Comparison of ENCODE assay signal across 10 cellular contexts in genomic region chr10:110426294-110427153, GRCh38.
DNase-seq lines count a peak whose midpoint lies in the region; ATAC-seq and TF ChIP-seq lines count a peak whose summit lies in the region.
"Had no signal": no experiment of that assay in that cellular context is flagged by ENCODE, and none has a peak within 500 bp of the region (broad histone marks: within the 10 kb centered on the region; RNA-seq: fewer than 3 reads in every experiment).

No MANE protein-coding gene starts in this region.

- no peaks in the 10 kb centered on the region for H3K36me3 Mint-ChIP-seq in GM23338 (ENCODE audit: low read depth)
- no peaks in the 10 kb centered on the region for H3K36me3 Mint-ChIP-seq in activated naive CD8-positive, alpha-beta T cell
- no peaks in the 10 kb centered on the region for H3K36me3 Mint-ChIP-seq in CD4-positive, alpha-beta memory T cell

- DNase-seq in GM23338 (ENCODE audit: low spot score) (no peak), SK-N-DZ (ENCODE audit: low spot score) (no peak), iPS-NIHi7 (ENCODE audit: extremely low spot score) (no peak)
- DNase-seq in CD4-positive, alpha-beta memory T cell, result no peak
- DNase-seq: NCI-H1105, right lobe of liver had no signal

- peak overlapping the region; percentile 71 for H2AFZ ChIP-seq in ACC112 (ENCODE audit: low read length, unreplicated experiment)
- H2AFZ ChIP-seq in GM23338, result 0 out of 2 replicates have a peak overlapping the region, but pooled peaks have one; percentile 56

- no peaks in the 10 kb centered on the region for H4K20me1 ChIP-seq in GM23338 (replicated peaks; ENCODE audit: insufficient read depth)

- no peaks in the 10 kb centered on the region for H3K9me3 Mint-ChIP-seq in GM23338
- no peaks in the 10 kb centered on the region for H3K9me3 Mint-ChIP-seq in activated naive CD8-positive, alpha-beta T cell (ENCODE audit: low read depth)
- no peaks in the 10 kb centered on the region for H3K9me3 Mint-ChIP-seq in CD4-positive, alpha-beta memory T cell

- H3K9me3 ChIP-seq in CD4-positive, alpha-beta memory T cell (ENCODE audit: control insufficient read depth in 1 of 2, low read length in 2 of 2), result no peaks in the 10 kb centered on the region
- H3K9me3 ChIP-seq: right lobe of liver had no signal

- H3K27me3 ChIP-seq in ACC112 (ENCODE audit: insufficient read depth, low read length) (no peaks in the 10 kb centered on the region), GM23338 (ENCODE audit: insufficient read depth) (no peaks in the 10 kb centered on the region), layer of hippocampus (ENCODE audit: control insufficient read depth, insufficient read depth, low read length) (no peaks in the 10 kb centered on the region)
- H3K27me3 ChIP-seq in CD4-positive, alpha-beta memory T cell (ENCODE audit: insufficient read depth, low read length), result no peaks in the 10 kb centered on the region
- H3K27me3 ChIP-seq: right lobe of liver had no signal

- no peaks in the 10 kb centered on the region for H3F3A ChIP-seq in GM23338 (replicated peaks; ENCODE audit: low read depth)

- H3K36me3 ChIP-seq in ACC112 (ENCODE audit: insufficient read depth, low read length) (no peaks in the 10 kb centered on the region), GM23338 (ENCODE audit: insufficient read depth) (no peaks in the 10 kb centered on the region)
- no peaks in the 10 kb centered on the region for H3K36me3 ChIP-seq in CD4-positive, alpha-beta memory T cell (ENCODE audit: insufficient read depth, low read length)
- H3K36me3 ChIP-seq: right lobe of liver had no signal

- no peak overlapping the region; the same call in 1 of the 2 replicates for H3K27ac Mint-ChIP-seq in GM23338
- H3K27ac Mint-ChIP-seq in activated naive CD8-positive, alpha-beta T cell, result peak overlapping the region; percentile 89
- no peak overlapping the region for H3K27ac Mint-ChIP-seq in CD4-positive, alpha-beta memory T cell

- peaks cover 27% of the 10 kb centered on the region for H3K4me1 Mint-ChIP-seq in GM23338
- H3K4me1 Mint-ChIP-seq in activated naive CD8-positive, alpha-beta T cell (ENCODE audit: low read depth), result peaks cover 16% of the 10 kb centered on the region
- peaks cover 3 to 12% (median 6%) of the 10 kb centered on the region in 4 donors for H3K4me1 Mint-ChIP-seq in CD4-positive, alpha-beta memory T cell

- peaks cover 79% of the 10 kb centered on the region for H3K4me1 ChIP-seq in ACC112 (ENCODE audit: control insufficient read depth, insufficient read depth, low read length, unreplicated experiment)
- peaks cover 12% of the 10 kb centered on the region; the same call in 1 of the 2 replicates for H3K4me1 ChIP-seq in GM23338 (ENCODE audit: insufficient read depth)
- H3K4me1 ChIP-seq in CD4-positive, alpha-beta memory T cell (ENCODE audit: insufficient read depth, low read length), result peaks cover 2% of the 10 kb centered on the region

- intact Hi-C loops in CD4-positive, alpha-beta memory T cell (cut with micrococcal nuclease), result no loop called here

- H3K4me3 Mint-ChIP-seq in GM23338, result no peak overlapping the region
- H3K4me3 Mint-ChIP-seq in activated naive CD8-positive, alpha-beta T cell, result peak overlapping the region; percentile 14
- H3K4me3 Mint-ChIP-seq in CD4-positive, alpha-beta memory T cell, result peak overlapping the region in 1 of 8 donors; percentile 44

- H3K27me3 Mint-ChIP-seq in GM23338 (ENCODE audit: insufficient read depth, low read depth, poor library complexity), result peaks cover 8% of the 10 kb centered on the region
- H3K27me3 Mint-ChIP-seq in activated naive CD8-positive, alpha-beta T cell, result no peaks in the 10 kb centered on the region
- H3K27me3 Mint-ChIP-seq in CD4-positive, alpha-beta memory T cell, result no peaks in the 10 kb centered on the region

- H3K4me3 ChIP-seq in ACC112 (ENCODE audit: low read depth, low read length), result no peak overlapping the region
- H3K4me3 ChIP-seq in GM23338, result no peak overlapping the region
- H3K4me3 ChIP-seq in CD4-positive, alpha-beta memory T cell (ENCODE audit: low read length in 2 of 2), result no peak overlapping the region
- H3K4me3 ChIP-seq: right lobe of liver had no signal

- no peaks in the 10 kb centered on the region for H3K9me2 ChIP-seq in GM23338 (ENCODE audit: insufficient read depth)

- no peak for TF ChIP-seq CTCF in GM23338 (conservative IDR thresholded peaks at IDR 0.05; ENCODE audit: low read depth in 2 of 2)

- ATAC-seq in GM23338, result no peak
- ATAC-seq in HG02588 (IDR thresholded peaks at IDR 0.05; ENCODE audit: unreplicated experiment), result no peak

- CTCF ChIA-PET in CD4-positive, alpha-beta memory T cell (lab: Charles Lee; ENCODE audit: partially characterized antibody), result no interaction called here

- H3K4me2 ChIP-seq in GM23338, result no peak overlapping the region

- POLR2A ChIA-PET in CD4-positive, alpha-beta memory T cell (lab: Charles Lee; ENCODE audit: partially characterized antibody), result no interaction called here

- H3K27ac ChIP-seq in ACC112 (ENCODE audit: low read depth, low read length) (peak overlapping the region; percentile 98), GM23338 (ENCODE audit: low read depth) (no peak overlapping the region), layer of hippocampus (ENCODE audit: low read depth, low read length) (peak overlapping the region; percentile 73)
- H3K27ac ChIP-seq in CD4-positive, alpha-beta memory T cell (ENCODE audit: low read depth, low read length), result no peak overlapping the region
- H3K27ac ChIP-seq: right lobe of liver had no signal

- H3K79me2 ChIP-seq in ACC112 (ENCODE audit: control insufficient read depth, insufficient read depth, low read length, unreplicated experiment) (no peaks in the 10 kb centered on the region), GM23338 (replicated peaks; ENCODE audit: insufficient read depth) (no peaks in the 10 kb centered on the region)

TF ChIP-seq in GM23338, 12 proteins besides CTCF, POLR2A, EP300 and RAD21:
- TF ChIP-seq STAT1 (IDR thresholded peaks at IDR 0.05; ENCODE audit: unreplicated experiment) (no peak), NANOG (IDR thresholded peaks at IDR 0.05; ENCODE audit: borderline replicate concordance) (no peak), EZH2phosphoT487 (IDR thresholded peaks at IDR 0.05; ENCODE audit: unreplicated experiment) (no peak), EZH2 (IDR thresholded peaks at IDR 0.05; ENCODE audit: low read depth, unreplicated experiment) (no peak)
- TF ChIP-seq, protein P1, sequence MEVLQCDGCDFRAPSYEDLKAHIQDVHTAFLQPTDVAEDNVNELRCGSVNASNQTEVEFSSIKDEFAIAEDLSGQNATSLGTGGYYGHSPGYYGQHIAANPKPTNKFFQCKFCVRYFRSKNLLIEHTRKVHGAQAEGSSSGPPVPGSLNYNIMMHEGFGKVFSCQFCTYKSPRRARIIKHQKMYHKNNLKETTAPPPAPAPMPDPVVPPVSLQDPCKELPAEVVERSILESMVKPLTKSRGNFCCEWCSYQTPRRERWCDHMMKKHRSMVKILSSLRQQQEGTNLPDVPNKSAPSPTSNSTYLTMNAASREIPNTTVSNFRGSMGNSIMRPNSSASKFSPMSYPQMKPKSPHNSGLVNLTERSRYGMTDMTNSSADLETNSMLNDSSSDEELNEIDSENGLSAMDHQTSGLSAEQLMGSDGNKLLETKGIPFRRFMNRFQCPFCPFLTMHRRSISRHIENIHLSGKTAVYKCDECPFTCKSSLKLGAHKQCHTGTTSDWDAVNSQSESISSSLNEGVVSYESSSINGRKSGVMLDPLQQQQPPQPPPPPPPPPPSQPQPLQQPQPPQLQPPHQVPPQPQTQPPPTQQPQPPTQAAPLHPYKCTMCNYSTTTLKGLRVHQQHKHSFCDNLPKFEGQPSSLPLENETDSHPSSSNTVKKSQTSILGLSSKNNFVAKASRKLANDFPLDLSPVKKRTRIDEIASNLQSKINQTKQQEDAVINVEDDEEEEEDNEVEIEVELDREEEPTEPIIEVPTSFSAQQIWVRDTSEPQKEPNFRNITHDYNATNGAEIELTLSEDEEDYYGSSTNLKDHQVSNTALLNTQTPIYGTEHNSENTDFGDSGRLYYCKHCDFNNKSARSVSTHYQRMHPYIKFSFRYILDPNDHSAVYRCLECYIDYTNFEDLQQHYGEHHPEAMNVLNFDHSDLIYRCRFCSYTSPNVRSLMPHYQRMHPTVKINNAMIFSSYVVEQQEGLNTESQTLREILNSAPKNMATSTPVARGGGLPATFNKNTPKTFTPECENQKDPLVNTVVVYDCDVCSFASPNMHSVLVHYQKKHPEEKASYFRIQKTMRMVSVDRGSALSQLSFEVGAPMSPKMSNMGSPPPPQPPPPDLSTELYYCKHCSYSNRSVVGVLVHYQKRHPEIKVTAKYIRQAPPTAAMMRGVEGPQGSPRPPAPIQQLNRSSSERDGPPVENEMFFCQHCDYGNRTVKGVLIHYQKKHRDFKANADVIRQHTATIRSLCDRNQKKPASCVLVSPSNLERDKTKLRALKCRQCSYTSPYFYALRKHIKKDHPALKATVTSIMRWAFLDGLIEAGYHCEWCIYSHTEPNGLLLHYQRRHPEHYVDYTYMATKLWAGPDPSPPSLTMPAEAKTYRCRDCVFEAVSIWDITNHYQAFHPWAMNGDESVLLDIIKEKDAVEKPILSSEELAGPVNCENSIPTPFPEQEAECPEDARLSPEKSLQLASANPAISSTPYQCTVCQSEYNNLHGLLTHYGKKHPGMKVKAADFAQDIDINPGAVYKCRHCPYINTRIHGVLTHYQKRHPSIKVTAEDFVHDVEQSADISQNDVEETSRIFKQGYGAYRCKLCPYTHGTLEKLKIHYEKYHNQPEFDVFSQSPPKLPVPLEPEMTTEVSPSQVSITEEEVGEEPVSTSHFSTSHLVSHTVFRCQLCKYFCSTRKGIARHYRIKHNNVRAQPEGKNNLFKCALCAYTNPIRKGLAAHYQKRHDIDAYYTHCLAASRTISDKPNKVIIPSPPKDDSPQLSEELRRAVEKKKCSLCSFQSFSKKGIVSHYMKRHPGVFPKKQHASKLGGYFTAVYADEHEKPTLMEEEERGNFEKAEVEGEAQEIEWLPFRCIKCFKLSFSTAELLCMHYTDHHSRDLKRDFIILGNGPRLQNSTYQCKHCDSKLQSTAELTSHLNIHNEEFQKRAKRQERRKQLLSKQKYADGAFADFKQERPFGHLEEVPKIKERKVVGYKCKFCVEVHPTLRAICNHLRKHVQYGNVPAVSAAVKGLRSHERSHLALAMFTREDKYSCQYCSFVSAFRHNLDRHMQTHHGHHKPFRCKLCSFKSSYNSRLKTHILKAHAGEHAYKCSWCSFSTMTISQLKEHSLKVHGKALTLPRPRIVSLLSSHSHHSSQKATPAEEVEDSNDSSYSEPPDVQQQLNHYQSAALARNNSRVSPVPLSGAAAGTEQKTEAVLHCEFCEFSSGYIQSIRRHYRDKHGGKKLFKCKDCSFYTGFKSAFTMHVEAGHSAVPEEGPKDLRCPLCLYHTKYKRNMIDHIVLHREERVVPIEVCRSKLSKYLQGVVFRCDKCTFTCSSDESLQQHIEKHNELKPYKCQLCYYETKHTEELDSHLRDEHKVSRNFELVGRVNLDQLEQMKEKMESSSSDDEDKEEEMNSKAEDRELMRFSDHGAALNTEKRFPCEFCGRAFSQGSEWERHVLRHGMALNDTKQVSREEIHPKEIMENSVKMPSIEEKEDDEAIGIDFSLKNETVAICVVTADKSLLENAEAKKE (CRISPR knock-in tag; IDR thresholded peaks at IDR 0.05), result peak; percentile 42; the same call in 1 of the 2 replicates

Comparison
In these comparisons a context has a peak if more than half of its experiments do, and no peak if none do; other contexts are left out.
1. H3K27ac ChIP-seq: peak in ACC112 (single experiment) and layer of hippocampus (single experiment); none in GM23338 (single experiment) and CD4-positive, alpha-beta memory T cell (single experiment).